In the genomic region with DNA sequence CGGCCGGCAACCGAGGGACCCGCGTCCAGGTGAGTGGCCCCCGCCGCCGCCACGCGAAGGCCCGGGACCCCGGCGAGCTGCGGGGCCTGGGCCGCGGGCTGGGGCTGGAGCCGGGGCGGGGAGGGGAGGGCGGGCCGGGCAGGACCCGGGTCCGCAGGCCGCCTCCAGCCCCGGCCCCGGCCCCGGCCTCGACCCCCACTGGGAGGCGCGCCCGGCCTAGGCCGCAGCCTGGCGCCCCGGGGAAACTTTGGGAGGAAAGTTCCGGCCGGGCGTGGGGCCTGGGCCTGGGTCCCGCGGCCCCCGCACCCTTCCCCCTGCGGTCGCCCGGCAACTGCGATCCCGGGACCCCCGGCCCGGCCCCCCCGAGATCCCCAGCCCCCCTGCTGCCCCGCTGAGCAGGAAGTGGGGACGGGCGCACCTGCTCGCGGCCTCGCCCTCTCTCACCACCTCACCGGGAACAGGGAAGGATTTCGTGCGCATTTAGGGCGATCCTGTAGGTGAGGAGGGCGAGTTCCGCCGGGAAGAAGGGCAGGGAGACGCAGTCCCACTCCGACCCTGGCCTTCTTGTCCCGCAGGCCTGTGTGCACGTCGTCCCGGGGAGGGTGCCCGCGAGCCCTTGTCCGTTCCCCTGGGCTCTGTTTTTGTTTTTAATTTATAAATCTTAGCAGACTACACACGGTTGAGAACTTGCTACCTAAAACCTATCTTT, we compare ENCODE assay signal across 8 cellular contexts. TPM values are rescaled to one million over a fixed set of nuclear protein-coding genes. Genes with fewer than 3 reads are reported as not detected.
DNase-seq lines count a peak whose midpoint lies in the region; ATAC-seq and TF ChIP-seq lines count a peak whose summit lies in the region.

No MANE protein-coding gene starts in this region.

- H3K9me3 Mint-ChIP-seq in activated naive CD4-positive, alpha-beta T cell treated with anti-CD3 and anti-CD28 coated beads, Interleukin-2, amount 50 U/mL, for 72 hours: no peaks in the 10 kb centered on the region

- peak overlapping the region; percentile 10 to 94 for H3K27ac Mint-ChIP-seq in activated naive CD4-positive, alpha-beta T cell treated with anti-CD3 and anti-CD28 coated beads, Interleukin-2, amount 50 U/mL, for 72 hours

- H3K36me3 ChIP-seq in iPS-20b (ENCODE audit: insufficient read depth, low read depth, low read length) (no peaks in the 10 kb centered on the region), subcutaneous abdominal adipose tissue (ENCODE audit: control insufficient read depth in 5 of 5, insufficient read depth in 5 of 5, low read length in 5 of 5) (peaks cover 0 to 16% (median 4%) of the 10 kb centered on the region in 5 donors)

- H3K4me1 ChIP-seq in iPS-20b (ENCODE audit: insufficient read depth, low read length) (peaks cover 3% of the 10 kb centered on the region; the same call in 1 of the 2 replicates), subcutaneous abdominal adipose tissue (ENCODE audit: control insufficient read depth in 5 of 5, insufficient read depth in 5 of 5, low read length in 5 of 5) (peaks cover 5 to 51% (median 31%) of the 10 kb centered on the region in 5 donors)

- H3K27ac ChIP-seq in iPS-20b (ENCODE audit: low read length) (no peak overlapping the region), subcutaneous abdominal adipose tissue (ENCODE audit: low read depth, low read length) (peak overlapping the region; percentile 74)

- H3K9me3 ChIP-seq in iPS-20b (ENCODE audit: insufficient read depth, low read depth, low read length): no peaks in the 10 kb centered on the region
- peaks cover 0 to 2% (median 0%) of the 10 kb centered on the region in 5 donors for H3K9me3 ChIP-seq in subcutaneous abdominal adipose tissue (ENCODE audit: control insufficient read depth in 5 of 5, low read length in 5 of 5)

- H3K4me3 ChIP-seq in AG09309 (ENCODE audit: control insufficient read depth, low read depth, low read length) (peak overlapping the region; percentile 75), iPS-20b (ENCODE audit: low read length) (peak overlapping the region; percentile 85), subcutaneous abdominal adipose tissue (ENCODE audit: low read depth in 1 of 5, low read length in 5 of 5) (peak overlapping the region; percentile 61 to 83 (median 77))

- DNase-seq in AG09309 (ENCODE audit: low read depth): no peak
- peak; percentile 43 for DNase-seq in HK-2 (ENCODE audit: unreplicated experiment)
- no peak for DNase-seq in activated naive CD4-positive, alpha-beta T cell treated with anti-CD3 and anti-CD28 coated beads, Interleukin-2, amount 50 U/mL, for 72 hours (ENCODE audit: low spot score in 2 of 2)
- no peak for DNase-seq in occipital lobe (lab: John Stamatoyannopoulos, UW)

- ATAC-seq in GM19023 (IDR thresholded peaks at IDR 0.05; ENCODE audit: unreplicated experiment) (peak; percentile 3), GM19463 (IDR thresholded peaks at IDR 0.05; ENCODE audit: unreplicated experiment) (no peak)
- ATAC-seq in activated naive CD4-positive, alpha-beta T cell treated with anti-CD3 and anti-CD28 coated beads, Interleukin-2, amount 50 U/mL, for 72 hours: no peak

- peak overlapping the region; percentile 76 for H3K9ac ChIP-seq in iPS-20b (ENCODE audit: low read depth, low read length)
- peak overlapping the region; percentile 68 to 93 (median 86) for H3K9ac ChIP-seq in subcutaneous abdominal adipose tissue (ENCODE audit: low read length in 5 of 5)

- no peak for TF ChIP-seq CTCF in AG09309 (IDR thresholded peaks at IDR 0.05; ENCODE audit: control insufficient read depth, insufficient read depth, low read depth, low read length, missing control alignments)

- no peaks in the 10 kb centered on the region for H3K36me3 Mint-ChIP-seq in activated naive CD4-positive, alpha-beta T cell treated with anti-CD3 and anti-CD28 coated beads, Interleukin-2, amount 50 U/mL, for 72 hours

- H3K27me3 ChIP-seq in iPS-20b (ENCODE audit: insufficient read depth, low read length) (no peaks in the 10 kb centered on the region), subcutaneous abdominal adipose tissue (ENCODE audit: control insufficient read depth in 5 of 5, insufficient read depth in 4 of 5, low read length in 5 of 5) (peaks cover 0 to 3% (median 0%) of the 10 kb centered on the region in 5 donors)

RNA-seq across cellular contexts. Expression of gene OSBPL2, which starts 0.4 kb away (rescaled TPM):
- total RNA-seq in activated naive CD4-positive, alpha-beta T cell treated with anti-CD3 and anti-CD28 coated beads, Interleukin-2, amount 50 U/mL, for 72 hours: 10 to 100 TPM; 30.0 to 49.5 TPM
- 39.8 TPM for total RNA-seq in occipital lobe

RNA-seq across cellular contexts. Expression of gene HRH3, which starts 18.6 kb away (rescaled TPM):
- not detected for total RNA-seq in activated naive CD4-positive, alpha-beta T cell treated with anti-CD3 and anti-CD28 coated beads, Interleukin-2, amount 50 U/mL, for 72 hours
- 0.47 TPM for total RNA-seq in occipital lobe

RNA-seq across cellular contexts. Expression of gene MTG2, which starts 55.9 kb away (rescaled TPM):
- total RNA-seq in activated naive CD4-positive, alpha-beta T cell treated with anti-CD3 and anti-CD28 coated beads, Interleukin-2, amount 50 U/mL, for 72 hours: 10 to 100 TPM; 33.9 to 39.5 TPM
- 14.8 TPM for total RNA-seq in occipital lobe
